ENCODE assay signal across 9 cellular contexts in genomic region chr1:110875216-110875731, GRCh38. TPM values are rescaled to one million over a fixed set of nuclear protein-coding genes. Genes with fewer than 3 reads are reported as not detected.
DNase-seq lines count a peak whose midpoint lies in the region; ATAC-seq, FAIRE-seq and TF ChIP-seq lines count a peak whose summit lies in the region.
"Had no signal": no experiment of that assay in that cellular context is flagged by ENCODE, and none has a peak within 500 bp of the region (broad histone marks: within the 10 kb centered on the region; RNA-seq: fewer than 3 reads in every experiment).

No MANE protein-coding gene starts in this region.

- TF ChIP-seq CTCF in sigmoid colon (IDR thresholded peaks at IDR 0.05) = no peak

- H3K9me3 Mint-ChIP-seq in activated naive CD4-positive, alpha-beta T cell treated with anti-CD3 and anti-CD28 coated beads, Interleukin-2, amount 50 U/mL, for 24 hours = no peaks in the 10 kb centered on the region

- peaks cover 0 to 2% (median 0%) of the 10 kb centered on the region in 4 donors for H3K9me3 ChIP-seq in sigmoid colon

- 34% methylated on average over 3 of the region's 3 CpGs for WGBS in sigmoid colon, 2 donors

- peak; percentile 94 for FAIRE-seq in GM12892 (lab: Jason Lieb, UNC)

- H3K27me3 Mint-ChIP-seq in activated naive CD4-positive, alpha-beta T cell treated with anti-CD3 and anti-CD28 coated beads, Interleukin-2, amount 50 U/mL, for 24 hours = no peaks in the 10 kb centered on the region

- DNase-seq in GM12892 (ENCODE audit: insufficient read length) = no peak
- peak; percentile 73 for DNase-seq in NCI-H2029 treated with DMSO at 0.1 percent for 48 hours (lab: John Stamatoyannopoulos, UW)
- no peak for DNase-seq in sigmoid colon
- no peak for DNase-seq in AG08396 (ENCODE audit: low spot score)
- no peak for DNase-seq in NCI-H128 (lab: John Stamatoyannopoulos, UW; ENCODE audit: unreplicated experiment)
- DNase-seq in hypothalamus (lab: John Stamatoyannopoulos, UW) = no peak

- TF ChIP-seq POLR2A in GM12892 (IDR thresholded peaks at IDR 0.05; ENCODE audit: low read depth, low read length) (peak; percentile 48; the same call in 1 of the 2 replicates), sigmoid colon (IDR thresholded peaks at IDR 0.05) (no peak)

- H3K4me3 ChIP-seq in sigmoid colon = peak overlapping the region in 3 of 4 donors; percentile 7 to 38 (median 27)

- peak overlapping the region; percentile 0 to 31 (median 11) for H3K27ac ChIP-seq in sigmoid colon

- no peak for TF ChIP-seq EP300 in sigmoid colon (IDR thresholded peaks at IDR 0.05)

- peak overlapping the region; percentile 99 for H3K27ac Mint-ChIP-seq in activated naive CD4-positive, alpha-beta T cell treated with anti-CD3 and anti-CD28 coated beads, Interleukin-2, amount 50 U/mL, for 24 hours

- no peaks in the 10 kb centered on the region for H3K36me3 ChIP-seq in sigmoid colon

- peaks cover 62% of the 10 kb centered on the region for H3K4me1 Mint-ChIP-seq in activated naive CD4-positive, alpha-beta T cell treated with anti-CD3 and anti-CD28 coated beads, Interleukin-2, amount 50 U/mL, for 24 hours

- ATAC-seq in GM21717 (IDR thresholded peaks at IDR 0.05; ENCODE audit: unreplicated experiment) = peak; percentile 43

- no peaks in the 10 kb centered on the region for H3K4me1 ChIP-seq in sigmoid colon

- H3K36me3 Mint-ChIP-seq in activated naive CD4-positive, alpha-beta T cell treated with anti-CD3 and anti-CD28 coated beads, Interleukin-2, amount 50 U/mL, for 24 hours = peaks cover 27% of the 10 kb centered on the region

- intact Hi-C loops in sigmoid colon (cut with DNase I) = no loop called here

- H3K27me3 ChIP-seq in sigmoid colon = no peaks in the 10 kb centered on the region

- peak overlapping the region; percentile 99 for H3K4me3 Mint-ChIP-seq in activated naive CD4-positive, alpha-beta T cell treated with anti-CD3 and anti-CD28 coated beads, Interleukin-2, amount 50 U/mL, for 24 hours

RNA-seq across cellular contexts. Expression of gene CD53, which starts 2.3 kb away (rescaled TPM):
- polyA plus RNA-seq in GM12892 (2012; ENCODE audit: missing spikeins) = 441 TPM
- total RNA-seq in sigmoid colon = 10 to 100 TPM in 3 of 4 donors, 1 to 10 TPM in 1; 7.5 to 32.9 (median 26.8) TPM
- polyA plus RNA-seq in sigmoid colon = 100 to 1,000 TPM in 2 of 3 donors, 10 to 100 TPM in 1; 15.0 to 150 (median 100) TPM
- total RNA-seq: dermis microvascular lymphatic vessel endothelial cell had no signal
